Comparison of ENCODE assay signal across 21 cellular contexts in the genomic region with DNA sequence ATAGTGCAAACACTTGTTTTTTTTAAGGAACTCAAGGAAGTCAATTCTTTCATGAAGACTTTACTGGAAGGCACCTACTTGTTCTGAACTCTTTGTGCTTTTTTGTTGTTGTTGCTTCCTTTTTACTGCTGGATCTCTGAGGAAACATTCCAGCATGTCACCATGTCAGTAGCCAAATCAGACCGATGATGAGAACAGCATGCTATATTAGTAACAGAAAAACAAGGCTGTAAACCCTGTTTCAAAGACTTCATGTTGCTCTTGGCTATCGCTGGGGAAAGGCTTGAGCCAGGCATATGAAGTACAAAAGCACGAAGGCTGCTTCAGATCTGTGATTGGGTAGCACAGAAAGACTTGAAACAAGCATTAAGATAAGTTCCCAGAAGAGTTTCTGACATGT.
DNase-seq lines count a peak whose midpoint lies in the region; ATAC-seq, FAIRE-seq and TF ChIP-seq lines count a peak whose summit lies in the region.
"Had no signal": no experiment of that assay in that cellular context is flagged by ENCODE, and none has a peak within 500 bp of the region (broad histone marks: within the 10 kb centered on the region; RNA-seq: fewer than 3 reads in every experiment).

No MANE protein-coding gene starts in this region.

- DNase-seq in Right ventricle myocardium inferior (ENCODE audit: missing footprints) (no peak), cardiac septum (ENCODE audit: low spot score) (no peak), fibroblast of villous mesenchyme (ENCODE audit: low read depth) (peak; percentile 32), H54 (ENCODE audit: insufficient read length, low spot score) (no peak)
- DNase-seq in stimulated activated CD4-positive, alpha-beta T cell treated with anti-CD3 and anti-CD28 coated beads, Interleukin-1b, Interleukin-23, amount 100 ng/mL, for 48 hours = no peak
- no peak for DNase-seq in activated T-cell treated with anti-CD3 and anti-CD28 coated beads, Interleukin-2, amount 50 U/mL, for 48 hours
- DNase-seq: 8988T; activated CD4-positive, alpha-beta T cell treated with anti-CD3 and anti-CD28 coated beads, Interleukin-2, amount 50 U/mL, for 4 hours; activated T-cell treated with anti-CD3 and anti-CD28 coated beads, Interleukin-2, amount 50 U/mL, for 24 hours; CD4-positive, alpha-beta T cell; central memory CD4-positive, alpha-beta T cell; DND-41; NCI-H2081; NCI-H69 had no signal

- H3K36me3 ChIP-seq in rectal smooth muscle tissue (ENCODE audit: control insufficient read depth, insufficient read depth, low read length) = no peaks in the 10 kb centered on the region

- intact Hi-C loops in Right ventricle myocardium inferior (cut with DNase I) = no loop called here
- intact Hi-C loops in cardiac septum (cut with DNase I) = no loop called here

- H3K4me3 ChIP-seq in fibroblast of villous mesenchyme (ENCODE audit: low read depth, low read length) = no peak overlapping the region
- no peak overlapping the region for H3K4me3 ChIP-seq in rectal smooth muscle tissue (ENCODE audit: low read length)
- H3K4me3 ChIP-seq: hepatocyte had no signal

- no peak for TF ChIP-seq CTCF in fibroblast of villous mesenchyme (IDR thresholded peaks at IDR 0.05; ENCODE audit: insufficient read depth, low read depth, low read length)

- no peaks in the 10 kb centered on the region for H3K27me3 ChIP-seq in rectal smooth muscle tissue (ENCODE audit: control insufficient read depth, insufficient read depth, low read length)
- H3K27me3 ChIP-seq: hepatocyte had no signal

- no peak overlapping the region for H3K9ac ChIP-seq in rectal smooth muscle tissue (ENCODE audit: low read length)
- H3K9ac ChIP-seq: parathyroid adenoma had no signal

- TF ChIP-seq POLR2A in H54 (IDR thresholded peaks at IDR 0.05; ENCODE audit: low read depth, low read length) = no peak

- peak; percentile 93 for ATAC-seq in Right ventricle myocardium inferior
- no peak for ATAC-seq in HG03139 (IDR thresholded peaks at IDR 0.05; ENCODE audit: unreplicated experiment)
- ATAC-seq: HCT116, Panc1 had no signal

- peak overlapping the region; percentile 35 for H3K27ac ChIP-seq in rectal smooth muscle tissue (ENCODE audit: low read depth, low read length)
- H3K27ac ChIP-seq: hepatocyte had no signal

- no peak for FAIRE-seq in H54 (lab: Jason Lieb, UNC)
- FAIRE-seq: TTC549 had no signal

- H3K4me1 ChIP-seq in rectal smooth muscle tissue (ENCODE audit: control insufficient read depth, insufficient read depth, low read length) = peaks cover 10% of the 10 kb centered on the region
- H3K4me1 ChIP-seq: parathyroid adenoma had no signal
